Comparison of ENCODE assay signal across 25 cellular contexts in the genomic region with DNA sequence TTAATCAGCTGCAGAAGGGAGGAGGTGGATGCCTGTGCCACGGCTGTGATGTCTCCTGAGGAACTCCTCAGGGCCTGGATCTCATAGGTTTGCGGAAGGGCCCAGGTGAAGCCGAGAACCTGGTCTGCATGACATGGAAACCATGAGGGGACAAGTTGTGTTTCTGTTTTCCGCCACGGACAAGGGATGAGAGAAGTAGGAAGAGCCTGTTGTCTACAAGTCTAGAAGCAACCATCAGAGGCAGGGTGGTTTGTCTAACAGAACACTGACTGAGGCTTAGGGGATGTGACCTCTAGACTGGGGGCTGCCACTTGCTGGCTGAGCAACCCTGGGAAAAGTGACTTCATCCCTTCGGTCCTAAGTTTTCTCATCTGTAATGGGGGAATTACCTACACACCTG. TPM values are rescaled to one million over a fixed set of nuclear protein-coding genes. Genes with fewer than 3 reads are reported as not detected.
DNase-seq lines count a peak whose midpoint lies in the region; ATAC-seq and TF ChIP-seq lines count a peak whose summit lies in the region.
"Had no signal": no experiment of that assay in that cellular context is flagged by ENCODE, and none has a peak within 500 bp of the region (broad histone marks: within the 10 kb centered on the region; RNA-seq: fewer than 3 reads in every experiment).

No MANE protein-coding gene starts in this region.

- no peak overlapping the region for H3K4me3 Mint-ChIP-seq in stimulated activated effector memory CD8-positive, alpha-beta T cell treated with anti-CD3 and anti-CD28 coated beads, Interleukin-12 subunit alpha, Interleukin-12 subunit beta, amount 100 ng/mL, for 72 hours
- no peak overlapping the region for H3K4me3 Mint-ChIP-seq in osteocyte (ENCODE audit: unreplicated experiment)
- H3K4me3 Mint-ChIP-seq: CD14-positive monocyte; CD4-positive, alpha-beta memory T cell; CD4-positive, CD25-positive, alpha-beta regulatory T cell; CD8-positive, alpha-beta memory T cell had no signal

- DNase-seq in coronary artery (ENCODE audit: low spot score) (peak; percentile 55), iPS-NIHi7 (ENCODE audit: extremely low spot score) (peak; percentile 6), osteocyte (ENCODE audit: extremely low spot score, unreplicated experiment) (no peak), mucosa of gallbladder (ENCODE audit: low spot score) (no peak)
- no peak for DNase-seq in stimulated activated effector memory CD8-positive, alpha-beta T cell treated with anti-CD3 and anti-CD28 coated beads, Interleukin-12 subunit alpha, Interleukin-12 subunit beta, amount 100 ng/mL, for 72 hours (ENCODE audit: low spot score in 2 of 2)
- DNase-seq: 8988T; ACHN; BE2C; C1 segment of cervical spinal cord; CD4-positive, alpha-beta memory T cell; CD4-positive, CD25-positive, alpha-beta regulatory T cell; CD8-positive, alpha-beta memory T cell; COR-L47; DMS 273 treated with DMSO at 0.1 percent for 48 hours; DMS153; DMS53; DMS79; DND-41; EL; GDM1 had no signal

- H3K27ac ChIP-seq in coronary artery = no peak overlapping the region
- H3K27ac ChIP-seq: BLaER1 had no signal

- H3K36me3 Mint-ChIP-seq in stimulated activated effector memory CD8-positive, alpha-beta T cell treated with anti-CD3 and anti-CD28 coated beads, Interleukin-12 subunit alpha, Interleukin-12 subunit beta, amount 100 ng/mL, for 72 hours = no peaks in the 10 kb centered on the region
- H3K36me3 Mint-ChIP-seq in osteocyte (ENCODE audit: unreplicated experiment) = no peaks in the 10 kb centered on the region
- H3K36me3 Mint-ChIP-seq: CD14-positive monocyte; CD4-positive, alpha-beta memory T cell had no signal

- TF ChIP-seq CTCF in coronary artery (IDR thresholded peaks at IDR 0.05) (no peak), osteocyte (IDR thresholded peaks at IDR 0.05) (no peak)

- peak overlapping the region; percentile 27 for H3K27ac Mint-ChIP-seq in stimulated activated effector memory CD8-positive, alpha-beta T cell treated with anti-CD3 and anti-CD28 coated beads, Interleukin-12 subunit alpha, Interleukin-12 subunit beta, amount 100 ng/mL, for 72 hours
- H3K27ac Mint-ChIP-seq in osteocyte (ENCODE audit: unreplicated experiment) = no peak overlapping the region
- H3K27ac Mint-ChIP-seq: CD14-positive monocyte; CD4-positive, CD25-positive, alpha-beta regulatory T cell; CD8-positive, alpha-beta memory T cell had no signal

- H3K9me3 Mint-ChIP-seq in stimulated activated effector memory CD8-positive, alpha-beta T cell treated with anti-CD3 and anti-CD28 coated beads, Interleukin-12 subunit alpha, Interleukin-12 subunit beta, amount 100 ng/mL, for 72 hours = no peaks in the 10 kb centered on the region
- H3K9me3 Mint-ChIP-seq in osteocyte (ENCODE audit: unreplicated experiment) = no peaks in the 10 kb centered on the region
- H3K9me3 Mint-ChIP-seq: CD4-positive, alpha-beta memory T cell; CD4-positive, CD25-positive, alpha-beta regulatory T cell; CD8-positive, alpha-beta memory T cell had no signal

- peaks cover 17% of the 10 kb centered on the region for H3K4me1 Mint-ChIP-seq in stimulated activated effector memory CD8-positive, alpha-beta T cell treated with anti-CD3 and anti-CD28 coated beads, Interleukin-12 subunit alpha, Interleukin-12 subunit beta, amount 100 ng/mL, for 72 hours
- H3K4me1 Mint-ChIP-seq in osteocyte (ENCODE audit: unreplicated experiment) = peaks cover 23% of the 10 kb centered on the region

- no peak overlapping the region for H3K4me3 ChIP-seq in coronary artery
- H3K4me3 ChIP-seq: BLaER1, GM12878 had no signal

- no peaks in the 10 kb centered on the region for H3K27me3 Mint-ChIP-seq in osteocyte (ENCODE audit: unreplicated experiment)
- H3K27me3 Mint-ChIP-seq: CD4-positive, alpha-beta memory T cell; CD4-positive, CD25-positive, alpha-beta regulatory T cell had no signal

- ATAC-seq in stimulated activated effector memory CD8-positive, alpha-beta T cell treated with anti-CD3 and anti-CD28 coated beads, Interleukin-12 subunit alpha, Interleukin-12 subunit beta, amount 100 ng/mL, for 72 hours = no peak
- ATAC-seq in HG03175 (IDR thresholded peaks at IDR 0.05; ENCODE audit: unreplicated experiment) (no peak), esophagus mucosa (no peak)
- ATAC-seq: GM12878 had no signal

RNA-seq across cellular contexts. Expression of a gene that starts 52.4 kb away (rescaled TPM):
- 0.55 TPM in 1 of 2 replicates, not detected in the other for total RNA-seq in osteocyte
- 0.66 TPM for total RNA-seq in mucosa of gallbladder
- 94.7 TPM for total RNA-seq in esophagus mucosa

Comparison
In these comparisons a context has a peak if more than half of its experiments do, and no peak if none do; other contexts are left out.
1. DNase-seq: peak in coronary artery (single experiment) and iPS-NIHi7 (single experiment); none in stimulated activated effector memory CD8-positive, alpha-beta T cell treated with anti-CD3 and anti-CD28 coated beads, Interleukin-12 subunit alpha, Interleukin-12 subunit beta, amount 100 ng/mL, for 72 hours (0 of 2), osteocyte (single experiment) and mucosa of gallbladder (single experiment).
2. RNA of a gene that starts 52.4 kb away (total RNA-seq): 94.7 TPM in esophagus mucosa (single experiment); 0.66 TPM in mucosa of gallbladder (single experiment) and 0.55 TPM in osteocyte; every median in the first group is over 10 times any median in the second.